8 cellular contexts compared by ENCODE assay signal in genomic region chr17:17749921-17750320, GRCh38.
A peak's percentile ranks its signal among the peaks of the same experiment; 100 is the strongest.
DNase-seq lines count a peak whose midpoint lies in the region; ATAC-seq and TF ChIP-seq lines count a peak whose summit lies in the region.

No MANE protein-coding gene starts in this region.

- peak overlapping the region in 7 of 8 donors; percentile 17 to 64 (median 57) for H3K4me3 Mint-ChIP-seq in CD4-positive, alpha-beta memory T cell

- WGBS in lung, 2 donors: 43 to 57% methylated on average over 6 of the region's 6 CpGs

- intact Hi-C loops in CD4-positive, alpha-beta memory T cell (cut with micrococcal nuclease): loop anchor here (5.0 kb wide), 1 partner anchor 158 kb away; the partner anchor contains the start of gene PEMT

- no peaks in the 10 kb centered on the region for H3K36me3 Mint-ChIP-seq in CD4-positive, alpha-beta memory T cell

- no peaks in the 10 kb centered on the region for H3K36me3 ChIP-seq in CD4-positive, alpha-beta memory T cell (ENCODE audit: insufficient read depth, low read length)
- H3K36me3 ChIP-seq in SU-DHL-6 (ENCODE audit: low read length) (no peaks in the 10 kb centered on the region), lung (ENCODE audit: control insufficient read depth in 2 of 2, insufficient read depth in 2 of 2, low read length in 2 of 2) (peaks cover 0 to 4% of the 10 kb centered on the region in 2 donors), thoracic aorta (no peaks in the 10 kb centered on the region)

- peaks cover 36% of the 10 kb centered on the region for H3F3A ChIP-seq in SU-DHL-6 (ENCODE audit: insufficient read depth)

- in situ Hi-C loops in astrocyte of the spinal cord (cut with HindIII; ENCODE audit: low sequenced_read_pairs): no loop called here

- peak overlapping the region; percentile 63 for H3K9ac ChIP-seq in SU-DHL-6 (ENCODE audit: low read length)

- H3K79me2 ChIP-seq in SU-DHL-6 (ENCODE audit: insufficient read depth, low read length): no peaks in the 10 kb centered on the region

- no peaks in the 10 kb centered on the region for H3K9me2 ChIP-seq in SU-DHL-6 (replicated peaks; ENCODE audit: insufficient read depth, low read length)

- peaks cover 46% of the 10 kb centered on the region for H3K4me1 ChIP-seq in CD4-positive, alpha-beta memory T cell (ENCODE audit: insufficient read depth, low read length)
- H3K4me1 ChIP-seq in lung (ENCODE audit: control insufficient read depth in 2 of 2, insufficient read depth in 2 of 2, low read length in 2 of 2) (peaks cover 0 to 15% of the 10 kb centered on the region in 2 donors), thoracic aorta (ENCODE audit: control insufficient read depth in 1 of 2, low read depth in 2 of 2) (peaks cover 24 to 46% of the 10 kb centered on the region in 2 donors)

- TF ChIP-seq CTCF in HFF-Myc (IDR thresholded peaks at IDR 0.05; ENCODE audit: low read depth, low read length, missing control alignments): no peak
- no peak for TF ChIP-seq CTCF in SU-DHL-6 (IDR thresholded peaks at IDR 0.05; ENCODE audit: insufficient read depth, low read length, poor library complexity, severe bottlenecking)
- TF ChIP-seq CTCF in astrocyte of the spinal cord (IDR thresholded peaks at IDR 0.05; ENCODE audit: low read depth, low read length): no peak
- no peak for TF ChIP-seq CTCF in lung (IDR thresholded peaks at IDR 0.05; ENCODE audit: control extremely low read depth, extremely low read depth)
- TF ChIP-seq CTCF in thoracic aorta (IDR thresholded peaks at IDR 0.05): no peak

- no peak overlapping the region for H3K4me3 ChIP-seq in CD4-positive, alpha-beta memory T cell (ENCODE audit: low read length in 2 of 2)
- H3K4me3 ChIP-seq in HFF-Myc (replicated peaks; ENCODE audit: low read depth, low read length) (no peak overlapping the region), SU-DHL-6 (ENCODE audit: insufficient read depth, low read length, poor library complexity, severe bottlenecking) (peak overlapping the region; percentile 48), astrocyte of the spinal cord (ENCODE audit: low read depth, low read length) (no peak overlapping the region), lung (no peak overlapping the region), thoracic aorta (no peak overlapping the region)

- H3K9me3 Mint-ChIP-seq in CD4-positive, alpha-beta memory T cell: no peaks in the 10 kb centered on the region

- peaks cover 26 to 61% (median 45%) of the 10 kb centered on the region in 4 donors for H3K4me1 Mint-ChIP-seq in CD4-positive, alpha-beta memory T cell

- CTCF ChIA-PET in CD4-positive, alpha-beta memory T cell (lab: Charles Lee; ENCODE audit: partially characterized antibody): interaction anchor here (1.4 kb wide), 1 partner anchor 69 kb away, joined by 4 read pairs; no protein-coding TSS in a partner anchor

- POLR2A ChIA-PET in CD4-positive, alpha-beta memory T cell (lab: Charles Lee; ENCODE audit: partially characterized antibody): interaction anchor here (0.8 to 2.7 kb wide), 2 partner anchors 56 to 86 kb away, joined by 4 to 14 read pairs; partner anchors contain the start of gene SREBF1

- DNase-seq in CD4-positive, alpha-beta memory T cell: peak; percentile 43 to 68 (median 57)
- DNase-seq in HFF-Myc (ENCODE audit: extremely low read depth, low read depth): peak; percentile 59
- DNase-seq in astrocyte of the spinal cord (ENCODE audit: low read depth, low spot score): peak; percentile 35
- peak; percentile 62 for DNase-seq in lung (ENCODE audit: low spot score)
- no peak for DNase-seq in thoracic aorta (ENCODE audit: low spot score)

- peak overlapping the region; percentile 77 for H3K4me2 ChIP-seq in SU-DHL-6 (ENCODE audit: low read depth, low read length, poor library complexity, severe bottlenecking)

- peak overlapping the region; percentile 77 to 100 (median 91) for H3K27ac Mint-ChIP-seq in CD4-positive, alpha-beta memory T cell

- H3K27me3 Mint-ChIP-seq in CD4-positive, alpha-beta memory T cell: no peaks in the 10 kb centered on the region

- no peaks in the 10 kb centered on the region for H4K20me1 ChIP-seq in SU-DHL-6 (ENCODE audit: low read depth, low read length)

- H3K27me3 ChIP-seq in CD4-positive, alpha-beta memory T cell (ENCODE audit: insufficient read depth, low read length): no peaks in the 10 kb centered on the region
- H3K27me3 ChIP-seq in SU-DHL-6 (ENCODE audit: low read length) (no peaks in the 10 kb centered on the region), lung (ENCODE audit: control insufficient read depth, insufficient read depth) (no peaks in the 10 kb centered on the region), thoracic aorta (replicated peaks; ENCODE audit: insufficient read depth) (no peaks in the 10 kb centered on the region)

- peak overlapping the region; percentile 18 for H3K27ac ChIP-seq in CD4-positive, alpha-beta memory T cell (ENCODE audit: low read depth, low read length)
- peak overlapping the region; percentile 90 for H3K27ac ChIP-seq in SU-DHL-6 (ENCODE audit: low read depth, low read length)
- H3K27ac ChIP-seq in lung (ENCODE audit: low read depth in 1 of 2, low read length in 1 of 2): no peak overlapping the region
- peak overlapping the region; percentile 51 to 61 for H3K27ac ChIP-seq in thoracic aorta

- H2AFZ ChIP-seq in SU-DHL-6 (ENCODE audit: low read depth, low read length, severe bottlenecking): peak overlapping the region; percentile 83

- ATAC-seq in lung (ENCODE audit: insufficient read depth, low FRiP score) (no peak), thoracic aorta (ENCODE audit: insufficient number of reproducible peaks, low FRiP score, low read depth) (no peak), HG03571 (IDR thresholded peaks at IDR 0.05; ENCODE audit: unreplicated experiment) (no peak), HG02870 (IDR thresholded peaks at IDR 0.05; ENCODE audit: unreplicated experiment) (no peak)

- H3K9me3 ChIP-seq in CD4-positive, alpha-beta memory T cell (ENCODE audit: control insufficient read depth in 1 of 2, low read length in 2 of 2): no peaks in the 10 kb centered on the region
- H3K9me3 ChIP-seq in SU-DHL-6 (ENCODE audit: insufficient read depth, low read length) (no peaks in the 10 kb centered on the region), lung (ENCODE audit: control insufficient read depth in 2 of 2, insufficient read depth in 1 of 2, low read length in 1 of 2) (peaks cover 0 to 2% of the 10 kb centered on the region in 2 donors), thoracic aorta (no peaks in the 10 kb centered on the region)

Comparison
In these comparisons a context has a peak if more than half of its experiments do, and no peak if none do; other contexts are left out.
1. H3K27ac ChIP-seq: peak in CD4-positive, alpha-beta memory T cell (single experiment), SU-DHL-6 (single experiment) and thoracic aorta (2 of 2); none in lung (0 of 2).